In the genomic region with DNA sequence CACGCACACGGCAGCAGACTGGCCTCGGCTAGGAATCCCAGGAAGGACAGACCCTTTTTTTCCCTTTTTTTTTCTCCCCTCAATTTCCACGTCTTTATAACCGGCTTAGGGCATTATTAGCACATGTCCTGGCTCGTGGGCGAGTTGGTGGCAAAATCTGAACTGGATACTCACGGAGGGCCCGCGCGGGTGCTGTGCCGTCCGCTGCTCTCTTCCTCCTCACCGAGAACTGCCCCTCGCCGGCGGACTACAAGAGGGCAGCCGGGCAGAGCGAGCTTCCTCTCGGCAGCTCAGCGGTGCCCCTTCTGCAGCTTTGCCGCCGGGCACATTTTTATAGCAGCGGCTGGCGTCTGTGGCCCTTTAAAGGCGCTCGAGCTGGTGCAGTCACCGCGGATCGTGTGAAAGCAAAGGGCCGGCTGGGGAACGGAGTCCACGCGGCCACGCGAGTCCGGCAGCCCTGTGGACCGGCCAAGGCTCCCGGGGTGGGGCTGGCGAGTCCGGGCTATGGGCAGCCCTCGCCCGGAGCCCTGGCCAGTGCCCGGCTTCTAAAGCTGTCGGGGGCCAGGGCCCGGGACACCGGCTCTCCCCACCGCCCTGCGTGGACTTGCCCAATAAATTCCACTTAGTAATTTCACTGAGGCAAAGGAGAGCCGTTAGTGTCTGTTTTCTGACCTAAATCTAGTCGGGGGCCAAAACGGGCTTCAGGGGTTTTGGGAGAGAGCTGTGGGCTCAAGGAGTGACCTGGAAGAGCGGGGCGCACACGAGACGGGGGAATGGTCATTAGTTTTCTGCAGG, we compare ENCODE assay signal across 8 cellular contexts. TPM values are rescaled to one million over a fixed set of nuclear protein-coding genes. Genes with fewer than 3 reads are reported as not detected.
DNase-seq lines count a peak whose midpoint lies in the region; ATAC-seq and TF ChIP-seq lines count a peak whose summit lies in the region.

No MANE protein-coding gene starts in this region.

- no peak for TF ChIP-seq CTCF in GM10248 (IDR thresholded peaks at IDR 0.05; ENCODE audit: control extremely low read depth, extremely low read depth, low read depth, missing control alignments)

- ATAC-seq in HG02610 (IDR thresholded peaks at IDR 0.05; ENCODE audit: unreplicated experiment) = peak; percentile 60
- ATAC-seq in left lobe of liver = peak; percentile 82
- no peak for ATAC-seq in GM21526 (IDR thresholded peaks at IDR 0.05; ENCODE audit: low FRiP score, unreplicated experiment)

- CTCF ChIA-PET in GM10248 (lab: Yijun Ruan, JAX) = no interaction called here

- DNase-seq in GM10248 (ENCODE audit: extremely low spot score) (peak; percentile 50), NCI-H1694 (lab: John Stamatoyannopoulos, UW) (peak; percentile 56), T1000 (lab: John Stamatoyannopoulos, UW) (peak; percentile 33), dermis blood vessel endothelial cell (peak; percentile 74), left lobe of liver (ENCODE audit: low spot score) (peak; percentile 57)
- peak; percentile 39 for DNase-seq in stimulated activated CD4-positive, alpha-beta T cell treated with anti-CD3 and anti-CD28 coated beads, Interleukin-15, amount 100 ng/mL, for 24 hours

- POLR2A ChIA-PET in GM10248 (lab: Yijun Ruan, JAX) = no interaction called here

RNA-seq across cellular contexts. Expression of gene CITED1, which starts 1.3 kb away (rescaled TPM):
- total RNA-seq in dermis blood vessel endothelial cell (not detected in 2 replicates), left lobe of liver (not detected)

RNA-seq across cellular contexts. Expression of gene RPS4X, which starts 30.0 kb away (rescaled TPM):
- total RNA-seq in dermis blood vessel endothelial cell (639 and 1,493 TPM in 2 replicates), left lobe of liver (198 TPM)
